Comparison of ENCODE assay signal across 1 cellular context in the genomic region with DNA sequence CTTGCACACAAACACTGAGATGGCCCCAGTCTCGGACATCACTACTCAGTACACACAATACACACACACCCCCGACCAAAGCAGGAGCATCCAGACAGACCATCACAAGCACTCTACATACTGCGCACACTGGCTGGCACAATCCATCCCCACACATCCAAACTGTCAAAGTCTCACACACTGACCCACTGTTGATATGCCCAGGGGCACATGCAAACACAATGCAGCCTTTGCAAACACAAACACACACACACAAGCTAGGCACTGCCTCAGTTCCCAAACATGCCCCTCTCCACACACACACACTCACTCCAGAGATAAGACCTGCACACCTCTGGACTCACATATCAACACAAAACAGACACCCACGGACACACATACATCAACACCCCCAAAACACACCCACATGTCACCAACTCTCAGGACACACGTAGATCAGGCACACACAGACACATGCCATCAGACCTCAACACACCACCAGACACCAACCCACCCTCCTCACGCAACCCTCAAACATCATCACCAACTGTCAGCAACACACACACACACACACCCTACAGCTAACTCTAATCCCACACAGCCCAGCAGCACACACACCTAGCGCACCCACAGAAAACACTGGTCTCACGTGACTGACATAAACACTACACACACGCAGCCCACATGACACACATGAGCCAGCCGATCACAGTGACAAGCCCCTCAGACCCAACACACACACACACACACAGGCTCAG.
TF ChIP-seq lines count a peak whose summit lies in the region.

No MANE protein-coding gene starts in this region.

TF ChIP-seq in HEK293, 187 proteins besides CTCF, POLR2A, EP300 and RAD21 (continued from another document and continues in another):
- TF ChIP-seq, protein P1, sequence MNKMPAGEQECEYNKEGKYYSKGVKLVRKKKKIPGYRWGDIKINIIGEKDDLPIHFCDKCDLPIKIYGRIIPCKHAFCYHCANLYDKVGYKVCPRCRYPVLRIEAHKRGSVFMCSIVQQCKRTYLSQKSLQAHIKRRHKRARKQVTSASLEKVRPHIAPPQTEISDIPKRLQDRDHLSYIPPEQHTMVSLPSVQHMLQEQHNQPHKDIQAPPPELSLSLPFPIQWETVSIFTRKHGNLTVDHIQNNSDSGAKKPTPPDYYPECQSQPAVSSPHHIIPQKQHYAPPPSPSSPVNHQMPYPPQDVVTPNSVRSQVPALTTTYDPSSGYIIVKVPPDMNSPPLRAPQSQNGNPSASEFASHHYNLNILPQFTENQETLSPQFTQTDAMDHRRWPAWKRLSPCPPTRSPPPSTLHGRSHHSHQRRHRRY (tag by site-specific recombination; IDR thresholded peaks at IDR 0.05), result no peak
- TF ChIP-seq ZNF391 (tag by site-specific recombination; IDR thresholded peaks at IDR 0.05; ENCODE audit: borderline replicate concordance, low read depth), result peak; percentile 83
- TF ChIP-seq, protein P2, sequence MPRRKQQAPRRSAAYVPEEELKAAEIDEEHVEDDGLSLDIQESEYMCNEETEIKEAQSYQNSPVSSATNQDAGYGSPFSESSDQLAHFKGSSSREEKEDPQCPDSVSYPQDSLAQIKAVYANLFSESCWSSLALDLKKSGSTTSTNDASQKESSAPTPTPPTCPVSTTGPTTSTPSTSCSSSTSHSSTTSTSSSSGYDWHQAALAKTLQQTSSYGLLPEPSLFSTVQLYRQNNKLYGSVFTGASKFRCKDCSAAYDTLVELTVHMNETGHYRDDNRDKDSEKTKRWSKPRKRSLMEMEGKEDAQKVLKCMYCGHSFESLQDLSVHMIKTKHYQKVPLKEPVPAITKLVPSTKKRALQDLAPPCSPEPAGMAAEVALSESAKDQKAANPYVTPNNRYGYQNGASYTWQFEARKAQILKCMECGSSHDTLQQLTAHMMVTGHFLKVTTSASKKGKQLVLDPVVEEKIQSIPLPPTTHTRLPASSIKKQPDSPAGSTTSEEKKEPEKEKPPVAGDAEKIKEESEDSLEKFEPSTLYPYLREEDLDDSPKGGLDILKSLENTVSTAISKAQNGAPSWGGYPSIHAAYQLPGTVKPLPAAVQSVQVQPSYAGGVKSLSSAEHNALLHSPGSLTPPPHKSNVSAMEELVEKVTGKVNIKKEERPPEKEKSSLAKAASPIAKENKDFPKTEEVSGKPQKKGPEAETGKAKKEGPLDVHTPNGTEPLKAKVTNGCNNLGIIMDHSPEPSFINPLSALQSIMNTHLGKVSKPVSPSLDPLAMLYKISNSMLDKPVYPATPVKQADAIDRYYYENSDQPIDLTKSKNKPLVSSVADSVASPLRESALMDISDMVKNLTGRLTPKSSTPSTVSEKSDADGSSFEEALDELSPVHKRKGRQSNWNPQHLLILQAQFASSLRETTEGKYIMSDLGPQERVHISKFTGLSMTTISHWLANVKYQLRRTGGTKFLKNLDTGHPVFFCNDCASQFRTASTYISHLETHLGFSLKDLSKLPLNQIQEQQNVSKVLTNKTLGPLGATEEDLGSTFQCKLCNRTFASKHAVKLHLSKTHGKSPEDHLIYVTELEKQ (tag by site-specific recombination; IDR thresholded peaks at IDR 0.05; ENCODE audit: borderline replicate concordance), result peak; percentile 70; the same call in 1 of the 2 replicates
- no peak for TF ChIP-seq SP2 (tag by site-specific recombination; IDR thresholded peaks at IDR 0.05)
- TF ChIP-seq KLF9 (tag by site-specific recombination; IDR thresholded peaks at IDR 0.05; ENCODE audit: low read depth), result peak; percentile 91
- TF ChIP-seq SCRT2 (tag by site-specific recombination; IDR thresholded peaks at IDR 0.05), result peak; percentile 92
- TF ChIP-seq, protein P3, sequence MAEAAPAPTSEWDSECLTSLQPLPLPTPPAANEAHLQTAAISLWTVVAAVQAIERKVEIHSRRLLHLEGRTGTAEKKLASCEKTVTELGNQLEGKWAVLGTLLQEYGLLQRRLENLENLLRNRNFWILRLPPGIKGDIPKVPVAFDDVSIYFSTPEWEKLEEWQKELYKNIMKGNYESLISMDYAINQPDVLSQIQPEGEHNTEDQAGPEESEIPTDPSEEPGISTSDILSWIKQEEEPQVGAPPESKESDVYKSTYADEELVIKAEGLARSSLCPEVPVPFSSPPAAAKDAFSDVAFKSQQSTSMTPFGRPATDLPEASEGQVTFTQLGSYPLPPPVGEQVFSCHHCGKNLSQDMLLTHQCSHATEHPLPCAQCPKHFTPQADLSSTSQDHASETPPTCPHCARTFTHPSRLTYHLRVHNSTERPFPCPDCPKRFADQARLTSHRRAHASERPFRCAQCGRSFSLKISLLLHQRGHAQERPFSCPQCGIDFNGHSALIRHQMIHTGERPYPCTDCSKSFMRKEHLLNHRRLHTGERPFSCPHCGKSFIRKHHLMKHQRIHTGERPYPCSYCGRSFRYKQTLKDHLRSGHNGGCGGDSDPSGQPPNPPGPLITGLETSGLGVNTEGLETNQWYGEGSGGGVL (tag by site-specific recombination; IDR thresholded peaks at IDR 0.05), result peak; percentile 61
- TF ChIP-seq, protein P4, sequence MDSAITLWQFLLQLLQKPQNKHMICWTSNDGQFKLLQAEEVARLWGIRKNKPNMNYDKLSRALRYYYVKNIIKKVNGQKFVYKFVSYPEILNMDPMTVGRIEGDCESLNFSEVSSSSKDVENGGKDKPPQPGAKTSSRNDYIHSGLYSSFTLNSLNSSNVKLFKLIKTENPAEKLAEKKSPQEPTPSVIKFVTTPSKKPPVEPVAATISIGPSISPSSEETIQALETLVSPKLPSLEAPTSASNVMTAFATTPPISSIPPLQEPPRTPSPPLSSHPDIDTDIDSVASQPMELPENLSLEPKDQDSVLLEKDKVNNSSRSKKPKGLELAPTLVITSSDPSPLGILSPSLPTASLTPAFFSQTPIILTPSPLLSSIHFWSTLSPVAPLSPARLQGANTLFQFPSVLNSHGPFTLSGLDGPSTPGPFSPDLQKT (IDR thresholded peaks at IDR 0.05; ENCODE audit: borderline replicate concordance, low read depth, low read length), result no peak
- TF ChIP-seq, protein P5, sequence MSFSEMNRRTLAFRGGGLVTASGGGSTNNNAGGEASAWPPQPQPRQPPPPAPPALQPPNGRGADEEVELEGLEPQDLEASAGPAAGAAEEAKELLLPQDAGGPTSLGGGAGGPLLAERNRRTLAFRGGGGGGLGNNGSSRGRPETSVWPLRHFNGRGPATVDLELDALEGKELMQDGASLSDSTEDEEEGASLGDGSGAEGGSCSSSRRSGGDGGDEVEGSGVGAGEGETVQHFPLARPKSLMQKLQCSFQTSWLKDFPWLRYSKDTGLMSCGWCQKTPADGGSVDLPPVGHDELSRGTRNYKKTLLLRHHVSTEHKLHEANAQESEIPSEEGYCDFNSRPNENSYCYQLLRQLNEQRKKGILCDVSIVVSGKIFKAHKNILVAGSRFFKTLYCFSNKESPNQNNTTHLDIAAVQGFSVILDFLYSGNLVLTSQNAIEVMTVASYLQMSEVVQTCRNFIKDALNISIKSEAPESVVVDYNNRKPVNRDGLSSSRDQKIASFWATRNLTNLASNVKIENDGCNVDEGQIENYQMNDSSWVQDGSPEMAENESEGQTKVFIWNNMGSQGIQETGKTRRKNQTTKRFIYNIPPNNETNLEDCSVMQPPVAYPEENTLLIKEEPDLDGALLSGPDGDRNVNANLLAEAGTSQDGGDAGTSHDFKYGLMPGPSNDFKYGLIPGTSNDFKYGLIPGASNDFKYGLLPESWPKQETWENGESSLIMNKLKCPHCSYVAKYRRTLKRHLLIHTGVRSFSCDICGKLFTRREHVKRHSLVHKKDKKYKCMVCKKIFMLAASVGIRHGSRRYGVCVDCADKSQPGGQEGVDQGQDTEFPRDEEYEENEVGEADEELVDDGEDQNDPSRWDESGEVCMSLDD (tag by site-specific recombination; IDR thresholded peaks at IDR 0.05), result peak; percentile 97
- TF ChIP-seq ZBTB8A (tag by site-specific recombination; IDR thresholded peaks at IDR 0.05), result no peak
- peak; percentile 51 for TF ChIP-seq ZNF157 (tag by site-specific recombination; IDR thresholded peaks at IDR 0.05)
- no peak for TF ChIP-seq ZEB2 (tag by site-specific recombination; IDR thresholded peaks at IDR 0.05)
- TF ChIP-seq ZNF335 (tag by site-specific recombination; conservative IDR thresholded peaks at IDR 0.05), result peak; percentile 71; the same call in 1 of the 2 replicates
- peak; percentile 29; the same call in 1 of the 2 replicates for TF ChIP-seq OVOL3 (tag by site-specific recombination; IDR thresholded peaks at IDR 0.05)
- TF ChIP-seq, protein P6, sequence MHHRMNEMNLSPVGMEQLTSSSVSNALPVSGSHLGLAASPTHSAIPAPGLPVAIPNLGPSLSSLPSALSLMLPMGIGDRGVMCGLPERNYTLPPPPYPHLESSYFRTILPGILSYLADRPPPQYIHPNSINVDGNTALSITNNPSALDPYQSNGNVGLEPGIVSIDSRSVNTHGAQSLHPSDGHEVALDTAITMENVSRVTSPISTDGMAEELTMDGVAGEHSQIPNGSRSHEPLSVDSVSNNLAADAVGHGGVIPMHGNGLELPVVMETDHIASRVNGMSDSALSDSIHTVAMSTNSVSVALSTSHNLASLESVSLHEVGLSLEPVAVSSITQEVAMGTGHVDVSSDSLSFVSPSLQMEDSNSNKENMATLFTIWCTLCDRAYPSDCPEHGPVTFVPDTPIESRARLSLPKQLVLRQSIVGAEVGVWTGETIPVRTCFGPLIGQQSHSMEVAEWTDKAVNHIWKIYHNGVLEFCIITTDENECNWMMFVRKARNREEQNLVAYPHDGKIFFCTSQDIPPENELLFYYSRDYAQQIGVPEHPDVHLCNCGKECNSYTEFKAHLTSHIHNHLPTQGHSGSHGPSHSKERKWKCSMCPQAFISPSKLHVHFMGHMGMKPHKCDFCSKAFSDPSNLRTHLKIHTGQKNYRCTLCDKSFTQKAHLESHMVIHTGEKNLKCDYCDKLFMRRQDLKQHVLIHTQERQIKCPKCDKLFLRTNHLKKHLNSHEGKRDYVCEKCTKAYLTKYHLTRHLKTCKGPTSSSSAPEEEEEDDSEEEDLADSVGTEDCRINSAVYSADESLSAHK (tag by site-specific recombination; IDR thresholded peaks at IDR 0.05), result no peak
- TF ChIP-seq ZNF169 (tag by site-specific recombination; IDR thresholded peaks at IDR 0.05), result peak; percentile 87
- TF ChIP-seq ZNF2 (tag by site-specific recombination; IDR thresholded peaks at IDR 0.05), result peak; percentile 50
- TF ChIP-seq, protein P7, sequence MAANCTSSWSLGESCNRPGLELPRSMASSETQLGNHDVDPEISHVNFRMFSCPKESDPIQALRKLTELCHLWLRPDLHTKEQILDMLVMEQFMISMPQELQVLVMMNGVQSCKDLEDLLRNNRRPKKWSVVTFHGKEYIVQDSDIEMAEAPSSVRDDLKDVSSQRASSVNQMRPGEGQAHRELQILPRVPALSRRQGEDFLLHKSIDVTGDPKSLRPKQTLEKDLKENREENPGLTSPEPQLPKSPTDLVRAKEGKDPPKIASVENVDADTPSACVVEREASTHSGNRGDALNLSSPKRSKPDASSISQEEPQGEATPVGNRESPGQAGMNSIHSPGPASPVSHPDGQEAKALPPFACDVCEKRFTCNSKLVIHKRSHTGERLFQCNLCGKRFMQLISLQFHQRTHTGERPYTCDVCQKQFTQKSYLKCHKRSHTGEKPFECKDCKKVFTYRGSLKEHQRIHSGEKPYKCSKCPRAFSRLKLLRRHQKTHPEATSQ (tag by site-specific recombination; IDR thresholded peaks at IDR 0.05), result no peak
- 0 out of 2 replicates have a peak, but pooled peaks have one; percentile 7 for TF ChIP-seq ZBTB20 (tag by site-specific recombination; IDR thresholded peaks at IDR 0.05)
- TF ChIP-seq, protein P8, sequence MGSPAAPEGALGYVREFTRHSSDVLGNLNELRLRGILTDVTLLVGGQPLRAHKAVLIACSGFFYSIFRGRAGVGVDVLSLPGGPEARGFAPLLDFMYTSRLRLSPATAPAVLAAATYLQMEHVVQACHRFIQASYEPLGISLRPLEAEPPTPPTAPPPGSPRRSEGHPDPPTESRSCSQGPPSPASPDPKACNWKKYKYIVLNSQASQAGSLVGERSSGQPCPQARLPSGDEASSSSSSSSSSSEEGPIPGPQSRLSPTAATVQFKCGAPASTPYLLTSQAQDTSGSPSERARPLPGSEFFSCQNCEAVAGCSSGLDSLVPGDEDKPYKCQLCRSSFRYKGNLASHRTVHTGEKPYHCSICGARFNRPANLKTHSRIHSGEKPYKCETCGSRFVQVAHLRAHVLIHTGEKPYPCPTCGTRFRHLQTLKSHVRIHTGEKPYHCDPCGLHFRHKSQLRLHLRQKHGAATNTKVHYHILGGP (tag by site-specific recombination; IDR thresholded peaks at IDR 0.05), result 0 out of 2 replicates have a peak, but pooled peaks have one; percentile 38
- TF ChIP-seq, protein P9, sequence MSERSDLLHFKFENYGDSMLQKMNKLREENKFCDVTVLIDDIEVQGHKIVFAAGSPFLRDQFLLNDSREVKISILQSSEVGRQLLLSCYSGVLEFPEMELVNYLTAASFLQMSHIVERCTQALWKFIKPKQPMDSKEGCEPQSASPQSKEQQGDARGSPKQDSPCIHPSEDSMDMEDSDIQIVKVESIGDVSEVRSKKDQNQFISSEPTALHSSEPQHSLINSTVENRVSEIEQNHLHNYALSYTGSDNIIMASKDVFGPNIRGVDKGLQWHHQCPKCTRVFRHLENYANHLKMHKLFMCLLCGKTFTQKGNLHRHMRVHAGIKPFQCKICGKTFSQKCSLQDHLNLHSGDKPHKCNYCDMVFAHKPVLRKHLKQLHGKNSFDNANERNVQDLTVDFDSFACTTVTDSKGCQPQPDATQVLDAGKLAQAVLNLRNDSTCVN (tag by site-specific recombination; optimal IDR thresholded peaks at IDR 0.05), result no peak
- 0 out of 2 replicates have a peak, but pooled peaks have one; percentile 65 for TF ChIP-seq ZNF792 (tag by site-specific recombination; IDR thresholded peaks at IDR 0.05)
- no peak; the same call in 1 of the 2 replicates for TF ChIP-seq ZNF394 (tag by site-specific recombination; IDR thresholded peaks at IDR 0.05; ENCODE audit: borderline replicate concordance)
- no peak for TF ChIP-seq ZNF658 (tag by site-specific recombination; IDR thresholded peaks at IDR 0.05)
- TF ChIP-seq ZNF121 (tag by site-specific recombination; IDR thresholded peaks at IDR 0.05), result 0 out of 2 replicates have a peak, but pooled peaks have one; percentile 9
- no peak for TF ChIP-seq ZNF211 (tag by site-specific recombination; IDR thresholded peaks at IDR 0.05; ENCODE audit: low read depth)
- TF ChIP-seq ZNF548 (tag by site-specific recombination; IDR thresholded peaks at IDR 0.05), result no peak; the same call in 1 of the 2 replicates
- TF ChIP-seq, protein P10, sequence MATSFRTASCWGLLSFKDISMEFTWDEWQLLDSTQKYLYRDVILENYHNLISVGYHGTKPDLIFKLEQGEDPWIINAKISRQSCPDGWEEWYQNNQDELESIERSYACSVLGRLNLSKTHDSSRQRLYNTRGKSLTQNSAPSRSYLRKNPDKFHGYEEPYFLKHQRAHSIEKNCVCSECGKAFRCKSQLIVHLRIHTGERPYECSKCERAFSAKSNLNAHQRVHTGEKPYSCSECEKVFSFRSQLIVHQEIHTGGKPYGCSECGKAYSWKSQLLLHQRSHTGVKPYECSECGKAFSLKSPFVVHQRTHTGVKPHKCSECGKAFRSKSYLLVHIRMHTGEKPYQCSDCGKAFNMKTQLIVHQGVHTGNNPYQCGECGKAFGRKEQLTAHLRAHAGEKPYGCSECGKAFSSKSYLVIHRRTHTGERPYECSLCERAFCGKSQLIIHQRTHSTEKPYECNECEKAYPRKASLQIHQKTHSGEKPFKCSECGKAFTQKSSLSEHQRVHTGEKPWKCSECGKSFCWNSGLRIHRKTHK (tag by site-specific recombination; IDR thresholded peaks at IDR 0.05), result no peak
- TF ChIP-seq ZNF292 (tag by site-specific recombination; IDR thresholded peaks at IDR 0.05; ENCODE audit: borderline replicate concordance, low read depth), result no peak
- no peak for TF ChIP-seq HOXA7 (CRISPR knock-in tag; IDR thresholded peaks at IDR 0.05; ENCODE audit: borderline replicate concordance)
- no peak; the same call in 1 of the 2 replicates for TF ChIP-seq ZNF302 (tag by site-specific recombination; IDR thresholded peaks at IDR 0.05; ENCODE audit: low read depth)
- 0 out of 2 replicates have a peak, but pooled peaks have one; percentile 5 for TF ChIP-seq GFI1B (tag by site-specific recombination; IDR thresholded peaks at IDR 0.05)
